Comparison of ENCODE assay signal across 21 cellular contexts in genomic region chr3:191176038-191176437, GRCh38. TPM values are rescaled to one million over a fixed set of nuclear protein-coding genes. Genes with fewer than 3 reads are reported as not detected.
DNase-seq lines count a peak whose midpoint lies in the region; ATAC-seq lines count a peak whose summit lies in the region.
"Had no signal": no experiment of that assay in that cellular context is flagged by ENCODE, and none has a peak within 500 bp of the region (broad histone marks: within the 10 kb centered on the region; RNA-seq: fewer than 3 reads in every experiment).

No MANE protein-coding gene starts in this region.

- H3K9me3 ChIP-seq in T-helper 17 cell (ENCODE audit: control insufficient read depth, low read length, poor library complexity, severe bottlenecking) = no peaks in the 10 kb centered on the region
- H3K9me3 ChIP-seq: BLaER1, HAP-1 had no signal

- H3K36me3 Mint-ChIP-seq in T-helper 17 cell (ENCODE audit: low read depth) = no peaks in the 10 kb centered on the region
- H3K36me3 Mint-ChIP-seq: CD4-positive, CD25-positive, alpha-beta regulatory T cell; CD8-positive, alpha-beta memory T cell had no signal

- H3K27ac Mint-ChIP-seq in T-helper 17 cell = no peak overlapping the region
- H3K27ac Mint-ChIP-seq: B cell; CD4-positive, CD25-positive, alpha-beta regulatory T cell; CD8-positive, alpha-beta memory T cell; HFFc6 had no signal

- no peaks in the 10 kb centered on the region for H3K27me3 Mint-ChIP-seq in T-helper 17 cell
- H3K27me3 Mint-ChIP-seq: B cell; CD4-positive, CD25-positive, alpha-beta regulatory T cell; CD8-positive, alpha-beta memory T cell had no signal

- DNase-seq in COLO829 (ENCODE audit: low spot score) (peak; percentile 76), foreskin melanocyte (peak; percentile 39), medulla oblongata (ENCODE audit: extremely low spot score) (peak; percentile 20), pons (ENCODE audit: low spot score) (peak; percentile 31), T-helper 17 cell (no peak), cerebellar cortex (ENCODE audit: low spot score) (no peak), NCI-H2029 (lab: John Stamatoyannopoulos, UW) (no peak)
- DNase-seq: Calu3; CD4-positive, CD25-positive, alpha-beta regulatory T cell; CD8-positive, alpha-beta memory T cell; COR-L47; DMS53; DMS79 treated with DMSO at 0.1 percent for 48 hours; GF-D8; GOT3; HFFc6 had no signal

- ATAC-seq in T-helper 17 cell = no peak
- ATAC-seq in HG03025 (IDR thresholded peaks at IDR 0.05; ENCODE audit: low FRiP score, unreplicated experiment) = no peak

- no peaks in the 10 kb centered on the region for H3K4me1 Mint-ChIP-seq in T-helper 17 cell
- H3K4me1 Mint-ChIP-seq: B cell; CD4-positive, CD25-positive, alpha-beta regulatory T cell; CD8-positive, alpha-beta memory T cell had no signal

- no peak overlapping the region for H3K4me3 Mint-ChIP-seq in T-helper 17 cell
- H3K4me3 Mint-ChIP-seq: B cell; CD4-positive, CD25-positive, alpha-beta regulatory T cell; CD8-positive, alpha-beta memory T cell; HFFc6 had no signal

RNA-seq across cellular contexts. Expression of gene OSTN, which starts 23.0 kb away (rescaled TPM):
- not detected for total RNA-seq in T-helper 17 cell
- total RNA-seq: B cell; Calu3; CD4-positive, CD25-positive, alpha-beta regulatory T cell; CD8-positive, alpha-beta memory T cell; G401 had no signal

Comparison
In these comparisons a context has a peak if more than half of its experiments do, and no peak if none do; other contexts are left out.
1. DNase-seq: peak in COLO829 (single experiment), foreskin melanocyte (single experiment), medulla oblongata (single experiment) and pons (single experiment); none in T-helper 17 cell (0 of 3), cerebellar cortex (single experiment) and NCI-H2029 (single experiment).